19 cellular contexts compared by ENCODE assay signal in the genomic region with DNA sequence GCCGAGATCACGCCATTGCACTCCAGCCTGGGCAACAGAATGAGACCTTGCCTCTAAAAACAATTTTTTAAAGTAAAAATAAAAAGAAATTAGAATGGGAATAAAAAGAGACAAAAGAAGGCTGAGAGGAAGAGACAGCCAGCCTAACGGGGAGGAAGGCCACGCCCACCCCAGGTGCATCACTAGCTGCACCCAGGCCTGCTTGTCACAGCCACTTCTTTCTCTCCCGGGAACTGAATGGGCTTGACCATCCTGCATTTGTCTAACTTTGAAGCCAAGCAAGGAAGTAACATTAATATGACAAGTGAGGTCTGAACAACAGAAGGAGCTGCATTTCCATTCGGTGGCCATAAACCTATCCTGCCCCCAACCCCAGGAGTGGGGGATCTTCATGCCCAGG. TPM values are rescaled to one million over a fixed set of nuclear protein-coding genes. Genes with fewer than 3 reads are reported as not detected.
DNase-seq lines count a peak whose midpoint lies in the region; TF ChIP-seq lines count a peak whose summit lies in the region.
"Had no signal": no experiment of that assay in that cellular context is flagged by ENCODE, and none has a peak within 500 bp of the region (broad histone marks: within the 10 kb centered on the region; RNA-seq: fewer than 3 reads in every experiment).

No MANE protein-coding gene starts in this region.

- no peaks in the 10 kb centered on the region for H3K36me3 Mint-ChIP-seq in Caco-2 (ENCODE audit: insufficient read depth, unreplicated experiment)
- H3K36me3 Mint-ChIP-seq: CD4-positive, CD25-positive, alpha-beta regulatory T cell had no signal

- H3K27ac Mint-ChIP-seq in Caco-2 (ENCODE audit: unreplicated experiment): no peak overlapping the region
- H3K27ac Mint-ChIP-seq: CD4-positive, CD25-positive, alpha-beta regulatory T cell had no signal

- CTCF ChIA-PET in Caco-2 (lab: Charles Lee): interaction anchor here (0.6 kb wide), 1 partner anchor 8 kb away, joined by 3 read pairs; no protein-coding TSS in a partner anchor

- H3K9me3 Mint-ChIP-seq in Caco-2 (ENCODE audit: unreplicated experiment): no peaks in the 10 kb centered on the region
- H3K9me3 Mint-ChIP-seq: CD4-positive, CD25-positive, alpha-beta regulatory T cell had no signal

- intact Hi-C loops in Caco-2 (cut with micrococcal nuclease; ENCODE audit: unreplicated experiment): loop anchor here (1.0 to 10.0 kb wide), 2 partner anchors 19 to 832 kb away; a partner anchor contains a TSS
- intact Hi-C loops in esophagus squamous epithelium (cut with DNase I): no loop called here

- no peak overlapping the region for H3K4me3 ChIP-seq in Caco-2 (ENCODE audit: low read depth, low read length)
- no peak overlapping the region for H3K4me3 ChIP-seq in liver (ENCODE audit: low read depth in 1 of 3, low read length in 3 of 3)
- no peak overlapping the region for H3K4me3 ChIP-seq in esophagus squamous epithelium
- H3K4me3 ChIP-seq: GM12878, HAP-1 had no signal

- H3K27ac ChIP-seq in liver (ENCODE audit: low read depth in 1 of 2, low read length in 2 of 2): peak overlapping the region; percentile 95 to 100
- no peak overlapping the region for H3K27ac ChIP-seq in esophagus squamous epithelium

- no peak overlapping the region for H3K4me3 Mint-ChIP-seq in Caco-2 (ENCODE audit: unreplicated experiment)
- H3K4me3 Mint-ChIP-seq: CD4-positive, CD25-positive, alpha-beta regulatory T cell had no signal

- TF ChIP-seq RAD21 in liver (IDR thresholded peaks at IDR 0.05): no peak

- peak in 2 of 3 experiments; percentile 44 to 55 for DNase-seq in NCI-H1417 (lab: John Stamatoyannopoulos, UW)
- DNase-seq in NCI-H1417 treated with DMSO at 0.1 percent for 48 hours (lab: John Stamatoyannopoulos, UW): no peak
- DNase-seq in Caco-2: no peak
- peak; percentile 68 for DNase-seq in RPMI8226
- DNase-seq in midbrain (lab: John Stamatoyannopoulos, UW): no peak
- no peak for DNase-seq in activated effector memory CD4-positive, alpha-beta T cell treated with anti-CD3 and anti-CD28 coated beads, Interleukin-2, amount 50 U/mL, for 16 hours
- DNase-seq in esophagus squamous epithelium (lab: John Stamatoyannopoulos, UW): no peak
- DNase-seq: 8988T; CD4-positive, CD25-positive, alpha-beta regulatory T cell; DMS153; EL; NCI-H1092 treated with DMSO at 0.1 percent for 48 hours; NCI-H1930; NCI-H2171 treated with DMSO at 0.1 percent for 48 hours; NCI-H446 treated with DMSO at 0.1 percent for 48 hours; NCI-H82 had no signal

- H3K4me1 ChIP-seq in Caco-2 (peaks cover 28% of the 10 kb centered on the region), liver (ENCODE audit: control insufficient read depth in 4 of 4, insufficient read depth in 4 of 4, low read length in 3 of 4) (peaks cover 3 to 46% (median 15%) of the 10 kb centered on the region in 4 donors), esophagus squamous epithelium (no peaks in the 10 kb centered on the region)
- H3K4me1 ChIP-seq: HAP-1 had no signal

- no peaks in the 10 kb centered on the region for H3K9me3 ChIP-seq in Caco-2
- H3K9me3 ChIP-seq in liver (ENCODE audit: control insufficient read depth in 4 of 4, low read length in 3 of 4): no peaks in the 10 kb centered on the region
- H3K9me3 ChIP-seq in esophagus squamous epithelium: no peaks in the 10 kb centered on the region
- H3K9me3 ChIP-seq: HAP-1 had no signal

- POLR2A ChIA-PET in Caco-2 (lab: Charles Lee): no interaction called here

- TF ChIP-seq CTCF in Caco-2 (IDR thresholded peaks at IDR 0.05; ENCODE audit: insufficient read depth in 1 of 2, low read depth in 1 of 2, low read length in 1 of 2, severe bottlenecking in 1 of 2, unreplicated experiment in 1 of 2) (no peak), liver (IDR thresholded peaks at IDR 0.05; ENCODE audit: low read depth, low read length, missing input control) (no peak), esophagus squamous epithelium (IDR thresholded peaks at IDR 0.05) (no peak)

- BruUV-seq in Caco-2 (replicated peaks; lab: Mats Ljungman, UMichigan): TSS peak; percentile 95

- peak overlapping the region; percentile 52 to 96 for H3K9ac ChIP-seq in liver (ENCODE audit: low read depth in 1 of 2, low read length in 2 of 2)

- H3K4me1 Mint-ChIP-seq in Caco-2 (ENCODE audit: low read depth, unreplicated experiment): peaks cover 10% of the 10 kb centered on the region
- H3K4me1 Mint-ChIP-seq: CD4-positive, CD25-positive, alpha-beta regulatory T cell had no signal

- no peak for TF ChIP-seq POLR2A in esophagus squamous epithelium (IDR thresholded peaks at IDR 0.05)

- H3K36me3 ChIP-seq in Caco-2 (ENCODE audit: control insufficient read depth, insufficient read depth, low read length) (no peaks in the 10 kb centered on the region), liver (ENCODE audit: control insufficient read depth in 4 of 4, insufficient read depth in 3 of 4, low read depth in 1 of 4, low read length in 3 of 4) (no peaks in the 10 kb centered on the region), esophagus squamous epithelium (no peaks in the 10 kb centered on the region)
- H3K36me3 ChIP-seq: HAP-1 had no signal

- H3K27me3 Mint-ChIP-seq in Caco-2 (ENCODE audit: insufficient read depth, unreplicated experiment): no peaks in the 10 kb centered on the region

- H3K27me3 ChIP-seq in Caco-2 (replicated peaks; ENCODE audit: control insufficient read depth, insufficient read depth, low read length) (no peaks in the 10 kb centered on the region), liver (ENCODE audit: control insufficient read depth in 4 of 4, insufficient read depth in 4 of 4, low read length in 3 of 4) (no peaks in the 10 kb centered on the region), esophagus squamous epithelium (no peaks in the 10 kb centered on the region)

- 59% methylated on average over 6 of the region's 6 CpGs for WGBS in liver
- 66 to 74% methylated on average over 6 of the region's 6 CpGs for WGBS in esophagus squamous epithelium, 2 donors

TF ChIP-seq in liver, 16 proteins besides CTCF, POLR2A, EP300 and RAD21:
- TF ChIP-seq TAF1 (conservative IDR thresholded peaks at IDR 0.05): no peak
- TF ChIP-seq FOXA2 (IDR thresholded peaks at IDR 0.05): no peak
- no peak for TF ChIP-seq HNF4A (conservative IDR thresholded peaks at IDR 0.05)
- TF ChIP-seq EGR1 (IDR thresholded peaks at IDR 0.05; ENCODE audit: low read depth in 2 of 2): no peak
- TF ChIP-seq JUND (IDR thresholded peaks at IDR 0.05): no peak
- TF ChIP-seq HNF4G (IDR thresholded peaks at IDR 0.05): no peak
- TF ChIP-seq, protein P1, sequence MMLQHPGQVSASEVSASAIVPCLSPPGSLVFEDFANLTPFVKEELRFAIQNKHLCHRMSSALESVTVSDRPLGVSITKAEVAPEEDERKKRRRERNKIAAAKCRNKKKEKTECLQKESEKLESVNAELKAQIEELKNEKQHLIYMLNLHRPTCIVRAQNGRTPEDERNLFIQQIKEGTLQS (IDR thresholded peaks at IDR 0.05): no peak
- TF ChIP-seq YY1 (IDR thresholded peaks at IDR 0.05): no peak
- TF ChIP-seq, protein P2, sequence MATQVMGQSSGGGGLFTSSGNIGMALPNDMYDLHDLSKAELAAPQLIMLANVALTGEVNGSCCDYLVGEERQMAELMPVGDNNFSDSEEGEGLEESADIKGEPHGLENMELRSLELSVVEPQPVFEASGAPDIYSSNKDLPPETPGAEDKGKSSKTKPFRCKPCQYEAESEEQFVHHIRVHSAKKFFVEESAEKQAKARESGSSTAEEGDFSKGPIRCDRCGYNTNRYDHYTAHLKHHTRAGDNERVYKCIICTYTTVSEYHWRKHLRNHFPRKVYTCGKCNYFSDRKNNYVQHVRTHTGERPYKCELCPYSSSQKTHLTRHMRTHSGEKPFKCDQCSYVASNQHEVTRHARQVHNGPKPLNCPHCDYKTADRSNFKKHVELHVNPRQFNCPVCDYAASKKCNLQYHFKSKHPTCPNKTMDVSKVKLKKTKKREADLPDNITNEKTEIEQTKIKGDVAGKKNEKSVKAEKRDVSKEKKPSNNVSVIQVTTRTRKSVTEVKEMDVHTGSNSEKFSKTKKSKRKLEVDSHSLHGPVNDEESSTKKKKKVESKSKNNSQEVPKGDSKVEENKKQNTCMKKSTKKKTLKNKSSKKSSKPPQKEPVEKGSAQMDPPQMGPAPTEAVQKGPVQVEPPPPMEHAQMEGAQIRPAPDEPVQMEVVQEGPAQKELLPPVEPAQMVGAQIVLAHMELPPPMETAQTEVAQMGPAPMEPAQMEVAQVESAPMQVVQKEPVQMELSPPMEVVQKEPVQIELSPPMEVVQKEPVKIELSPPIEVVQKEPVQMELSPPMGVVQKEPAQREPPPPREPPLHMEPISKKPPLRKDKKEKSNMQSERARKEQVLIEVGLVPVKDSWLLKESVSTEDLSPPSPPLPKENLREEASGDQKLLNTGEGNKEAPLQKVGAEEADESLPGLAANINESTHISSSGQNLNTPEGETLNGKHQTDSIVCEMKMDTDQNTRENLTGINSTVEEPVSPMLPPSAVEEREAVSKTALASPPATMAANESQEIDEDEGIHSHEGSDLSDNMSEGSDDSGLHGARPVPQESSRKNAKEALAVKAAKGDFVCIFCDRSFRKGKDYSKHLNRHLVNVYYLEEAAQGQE (IDR thresholded peaks at IDR 0.05): no peak
- TF ChIP-seq FOXA1 (IDR thresholded peaks at IDR 0.05): no peak
- TF ChIP-seq, protein P3, sequence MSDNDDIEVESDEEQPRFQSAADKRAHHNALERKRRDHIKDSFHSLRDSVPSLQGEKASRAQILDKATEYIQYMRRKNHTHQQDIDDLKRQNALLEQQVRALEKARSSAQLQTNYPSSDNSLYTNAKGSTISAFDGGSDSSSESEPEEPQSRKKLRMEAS (IDR thresholded peaks at IDR 0.05): no peak

RNA-seq across cellular contexts. Expression of a gene that starts 20.8 kb away (rescaled TPM):
- total RNA-seq in Caco-2 (2022): 42.5 and 47.9 TPM in 2 replicates
- 100 to 1,000 TPM in 1 of 2 donors, 10 to 100 TPM in 1; 58.6 to 180 TPM for total RNA-seq in liver
- 100 to 1,000 TPM; 177 to 236 TPM for polyA plus RNA-seq in liver
- total RNA-seq in esophagus squamous epithelium: 10 to 100 TPM; 30.2 to 42.9 (median 31.0) TPM

RNA-seq across cellular contexts. Expression of a gene that starts 28.2 kb away (rescaled TPM):
- total RNA-seq in Caco-2 (2022): 3.4 and 3.5 TPM in 2 replicates
- under 1 TPM; 0.47 to 0.75 TPM for total RNA-seq in liver
- 1 to 10 TPM; 1.4 to 3.7 TPM for polyA plus RNA-seq in liver
- total RNA-seq in esophagus squamous epithelium: 10 to 100 TPM; 20.0 to 25.8 (median 21.1) TPM

RNA-seq across cellular contexts. Expression of a gene that starts 28.8 kb away (rescaled TPM):
- 38.4 and 43.6 TPM in 2 replicates for total RNA-seq in Caco-2 (2022)
- 10 to 100 TPM; 12.7 to 23.3 TPM for total RNA-seq in liver
- 10 to 100 TPM; 17.3 to 19.1 TPM for polyA plus RNA-seq in liver
- total RNA-seq in esophagus squamous epithelium: 10 to 100 TPM; 21.4 to 27.2 (median 26.0) TPM

RNA-seq across cellular contexts. Expression of a gene that starts 33.5 kb away (rescaled TPM):
- 27.8 and 30.7 TPM in 2 replicates for total RNA-seq in Caco-2 (2022)
- 10 to 100 TPM; 27.3 to 62.4 TPM for total RNA-seq in liver
- polyA plus RNA-seq in liver: 100 to 1,000 TPM in 1 of 2 donors, 10 to 100 TPM in 1; 75.8 to 134 TPM
- 10 to 100 TPM; 33.1 to 67.7 (median 45.4) TPM for total RNA-seq in esophagus squamous epithelium

RNA-seq across cellular contexts. Expression of a gene that starts 43.3 kb away (rescaled TPM):
- total RNA-seq in Caco-2 (2022) (13.8 and 16.0 TPM in 2 replicates), liver (1 to 10 TPM; 1.8 to 2.9 TPM), esophagus squamous epithelium (10 to 100 TPM in 3 of 4 donors, 1 to 10 TPM in 1; 8.1 to 22.9 (median 12.2) TPM)
- 1 to 10 TPM; 3.6 to 4.7 TPM for polyA plus RNA-seq in liver

Comparison
In these comparisons a context has a peak if more than half of its experiments do, and no peak if none do; other contexts are left out.
1. DNase-seq: peak in NCI-H1417 (2 of 3) and RPMI8226 (single experiment); none in NCI-H1417 treated with DMSO at 0.1 percent for 48 hours (single experiment), Caco-2 (0 of 2), midbrain (single experiment), activated effector memory CD4-positive, alpha-beta T cell treated with anti-CD3 and anti-CD28 coated beads, Interleukin-2, amount 50 U/mL, for 16 hours (single experiment) and esophagus squamous epithelium (single experiment).
2. H3K27ac ChIP-seq: peak in liver (2 of 2); none in esophagus squamous epithelium (0 of 4).